Comparison of ENCODE assay signal across 8 cellular contexts in the genomic region with DNA sequence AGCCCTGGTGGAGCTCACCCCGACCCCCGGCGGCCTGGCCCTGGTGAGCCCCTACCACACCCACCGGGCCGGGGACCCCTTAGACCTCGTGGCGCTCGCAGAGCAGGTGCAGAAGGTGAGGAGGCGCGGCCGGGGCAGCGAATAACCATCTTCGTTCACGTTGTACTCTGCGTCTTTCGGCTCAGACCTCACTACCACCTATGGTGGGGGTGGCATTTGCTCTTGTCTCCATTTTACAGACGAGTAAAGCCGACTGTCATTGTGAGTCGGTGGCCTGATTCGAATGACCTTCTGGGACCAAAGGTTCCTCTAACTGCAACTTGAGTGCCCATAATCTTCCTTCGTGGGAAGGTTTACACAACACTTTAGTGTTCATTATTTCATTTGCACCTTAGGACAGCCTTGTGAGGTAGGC.
A peak's percentile ranks its signal among the peaks of the same experiment; 100 is the strongest.
DNase-seq lines count a peak whose midpoint lies in the region; TF ChIP-seq lines count a peak whose summit lies in the region.

No MANE protein-coding gene starts in this region.

- peak overlapping the region; percentile 88 for H3K4me2 ChIP-seq in OCI-LY3 (ENCODE audit: low read length)

- H2AFZ ChIP-seq in OCI-LY3 (ENCODE audit: low read depth, low read length) (peak overlapping the region; percentile 68), neuron (ENCODE audit: low read depth, low read length) (peak overlapping the region; percentile 60)

- TF ChIP-seq CTCF in HFF-Myc (IDR thresholded peaks at IDR 0.05; ENCODE audit: low read depth, low read length, missing control alignments) (no peak), OCI-LY3 (IDR thresholded peaks at IDR 0.05; ENCODE audit: low read depth, low read length) (no peak), epithelial cell of esophagus (IDR thresholded peaks at IDR 0.05; ENCODE audit: insufficient read depth, low read depth, low read length, missing control alignments) (no peak)

- DNase-seq in DMS53 (lab: John Stamatoyannopoulos, UW), result peak; percentile 76
- DNase-seq in DMS53 treated with DMSO at 0.1 percent for 48 hours (lab: John Stamatoyannopoulos, UW; ENCODE audit: unreplicated experiment), result no peak
- no peak for DNase-seq in HFF-Myc (ENCODE audit: extremely low read depth, low read depth)
- peak; percentile 31 for DNase-seq in epithelial cell of esophagus (ENCODE audit: low read depth)
- no peak for DNase-seq in DMS 273 (lab: John Stamatoyannopoulos, UW; ENCODE audit: unreplicated experiment)
- no peak for DNase-seq in activated CD4-positive, alpha-beta T cell treated with anti-CD3 and anti-CD28 coated beads for 4 hours

- peaks cover 9% of the 10 kb centered on the region for H4K20me1 ChIP-seq in OCI-LY3 (ENCODE audit: insufficient read depth, low read length)

- H3K4me1 ChIP-seq in OCI-LY3 (ENCODE audit: low read length), result peaks cover 13% of the 10 kb centered on the region
- peaks cover 16% of the 10 kb centered on the region for H3K4me1 ChIP-seq in neuron (ENCODE audit: insufficient read depth, low read length)

- no peaks in the 10 kb centered on the region for H3K36me3 ChIP-seq in OCI-LY3 (replicated peaks; ENCODE audit: low read depth, low read length)
- H3K36me3 ChIP-seq in neuron (ENCODE audit: insufficient read depth, low read length), result peaks cover 7% of the 10 kb centered on the region

- H3K27me3 ChIP-seq in OCI-LY3 (ENCODE audit: low read depth, low read length) (no peaks in the 10 kb centered on the region), neuron (ENCODE audit: insufficient read depth, low read length) (no peaks in the 10 kb centered on the region)

- H3K9me3 ChIP-seq in OCI-LY3 (ENCODE audit: insufficient read depth, low read length) (no peaks in the 10 kb centered on the region), neuron (ENCODE audit: low read length) (no peaks in the 10 kb centered on the region)

- H3K9ac ChIP-seq in OCI-LY3 (ENCODE audit: low read length), result peak overlapping the region; percentile 78

- H3K4me3 ChIP-seq in HFF-Myc (replicated peaks; ENCODE audit: low read depth, low read length) (peak overlapping the region; percentile 93), OCI-LY3 (ENCODE audit: low read length) (peak overlapping the region; percentile 97), epithelial cell of esophagus (ENCODE audit: low read length) (peak overlapping the region; percentile 88), neuron (ENCODE audit: low read length) (peak overlapping the region; percentile 66)

- H3K79me2 ChIP-seq in OCI-LY3 (ENCODE audit: low read length), result peaks cover 43% of the 10 kb centered on the region

- 0 out of 2 replicates have a peak overlapping the region, but pooled peaks have one; percentile 34 for H3K27ac ChIP-seq in OCI-LY3 (ENCODE audit: low read length)

Comparison
In these comparisons a context has a peak if more than half of its experiments do, and no peak if none do; other contexts are left out.
1. DNase-seq: peak in DMS53 (single experiment) and epithelial cell of esophagus (single experiment); none in DMS53 treated with DMSO at 0.1 percent for 48 hours (single experiment), HFF-Myc (single experiment), DMS 273 (single experiment) and activated CD4-positive, alpha-beta T cell treated with anti-CD3 and anti-CD28 coated beads for 4 hours (0 of 2).
2. Peak in every context shown above with its lines, with median percentiles within 50 percentile points of each other: H3K4me3 ChIP-seq.